ENCODE assay signal across 1 cellular context in genomic region chr16:11273721-11274324, GRCh38.
TF ChIP-seq lines count a peak whose summit lies in the region.

No MANE protein-coding gene starts in this region.

TF ChIP-seq in HepG2, 621 proteins besides CTCF, POLR2A, EP300 and RAD21 (continued from another document and continues in another):
- TF ChIP-seq PRDM10 (CRISPR knock-in tag; IDR thresholded peaks at IDR 0.05; ENCODE audit: low read depth) (peak; percentile 8; the same call in 1 of the 2 replicates), ZNF136 (CRISPR knock-in tag; IDR thresholded peaks at IDR 0.05; ENCODE audit: low read depth) (no peak), ARNTL (CRISPR knock-in tag; IDR thresholded peaks at IDR 0.05) (peak; percentile 6; the same call in 1 of the 2 replicates), ONECUT2 (CRISPR knock-in tag; IDR thresholded peaks at IDR 0.05) (no peak), HMG20B (CRISPR knock-in tag; conservative IDR thresholded peaks at IDR 0.05) (no peak), TERF1 (CRISPR knock-in tag; IDR thresholded peaks at IDR 0.05) (no peak), ZNF607 (CRISPR knock-in tag; IDR thresholded peaks at IDR 0.05; ENCODE audit: borderline replicate concordance) (no peak), SRY (CRISPR knock-in tag; IDR thresholded peaks at IDR 0.05) (0 out of 2 replicates have a peak, but pooled peaks have one; percentile 12), KLF16 (CRISPR knock-in tag; IDR thresholded peaks at IDR 0.05) (peak in 1 of 2 experiments; percentile 66; a peak in 2 of 4 replicates), ZNF18 (CRISPR knock-in tag; IDR thresholded peaks at IDR 0.05; ENCODE audit: insufficient replicate concordance) (no peak), ZSCAN20 (CRISPR knock-in tag; IDR thresholded peaks at IDR 0.05; ENCODE audit: borderline replicate concordance) (no peak), ASH2L (IDR thresholded peaks at IDR 0.05; ENCODE audit: insufficient read length, low read depth, low read length) (peak; percentile 61), KLF11 (CRISPR knock-in tag; IDR thresholded peaks at IDR 0.05) (no peak), SIN3A (IDR thresholded peaks at IDR 0.05; ENCODE audit: borderline replicate concordance, low read depth, low read length) (no peak), DMTF1 (CRISPR knock-in tag; IDR thresholded peaks at IDR 0.05) (no peak), CCDC6 (CRISPR knock-in tag; IDR thresholded peaks at IDR 0.05) (no peak), NR2F6 (IDR thresholded peaks at IDR 0.05) (0 out of 2 replicates have a peak, but pooled peaks have one; percentile 34), NR2F6 (CRISPR knock-in tag; IDR thresholded peaks at IDR 0.05) (peak; percentile 57), ZNF337 (CRISPR knock-in tag; IDR thresholded peaks at IDR 0.05; ENCODE audit: borderline replicate concordance, low read depth) (no peak), ZNF639 (CRISPR knock-in tag; conservative IDR thresholded peaks at IDR 0.05) (no peak), SMARCC2 (IDR thresholded peaks at IDR 0.05) (no peak), NCOA2 (CRISPR knock-in tag; IDR thresholded peaks at IDR 0.05) (peak; percentile 58), NR1H2 (CRISPR knock-in tag; IDR thresholded peaks at IDR 0.05; ENCODE audit: borderline replicate concordance, low read depth) (no peak; the same call in 1 of the 2 replicates), CEBPB (IDR thresholded peaks at IDR 0.05; ENCODE audit: borderline replicate concordance, low read depth, low read length) (peak; percentile 80), TRIM22 (IDR thresholded peaks at IDR 0.05) (no peak), ZNF180 (CRISPR knock-in tag; IDR thresholded peaks at IDR 0.05; ENCODE audit: borderline replicate concordance, low read depth) (no peak), MNT (IDR thresholded peaks at IDR 0.05) (no peak), KAT8 (CRISPR knock-in tag; IDR thresholded peaks at IDR 0.05) (peak; percentile 57), TFDP1 (CRISPR knock-in tag; IDR thresholded peaks at IDR 0.05; ENCODE audit: borderline replicate concordance) (peak; percentile 43; the same call in 1 of the 2 replicates), ZNF326 (CRISPR knock-in tag; IDR thresholded peaks at IDR 0.05; ENCODE audit: borderline replicate concordance) (no peak), ZBTB4 (CRISPR knock-in tag; IDR thresholded peaks at IDR 0.05; ENCODE audit: borderline replicate concordance) (no peak), BRF2 (CRISPR knock-in tag; IDR thresholded peaks at IDR 0.05) (no peak), NR2F1 (CRISPR knock-in tag; IDR thresholded peaks at IDR 0.05) (0 out of 4 replicates have a peak, but pooled peaks of 1 of the 2 experiments have one; percentile 30)
